Comparison of ENCODE assay signal across 1 cellular context in genomic region chr12:14991069-14991468, GRCh38.
TF ChIP-seq lines count a peak whose summit lies in the region.

No MANE protein-coding gene starts in this region.

TF ChIP-seq in HepG2, 621 proteins besides CTCF, POLR2A, EP300 and RAD21:
- TF ChIP-seq TRAFD1 (CRISPR knock-in tag; IDR thresholded peaks at IDR 0.05; ENCODE audit: borderline replicate concordance) (no peak), GATAD1 (CRISPR knock-in tag; IDR thresholded peaks at IDR 0.05) (no peak), ZFP36 (IDR thresholded peaks at IDR 0.05; ENCODE audit: borderline replicate concordance, low read depth, low read length, partially characterized antibody) (no peak), MATR3 (CRISPR knock-in tag; IDR thresholded peaks at IDR 0.05) (no peak), RBM39 (IDR thresholded peaks at IDR 0.05; ENCODE audit: low read depth, low read length, poor library complexity, severe bottlenecking) (no peak), CEBPZ (IDR thresholded peaks at IDR 0.05; ENCODE audit: low read length) (no peak), ZNF337 (CRISPR knock-in tag; IDR thresholded peaks at IDR 0.05; ENCODE audit: borderline replicate concordance, low read depth) (no peak)
